ENCODE assay signal across 8 cellular contexts in genomic region chr12:68331500-68331868, GRCh38. TPM values are rescaled to one million over a fixed set of nuclear protein-coding genes. Genes with fewer than 3 reads are reported as not detected.
DNase-seq lines count a peak whose midpoint lies in the region; ATAC-seq, FAIRE-seq and TF ChIP-seq lines count a peak whose summit lies in the region.

No MANE protein-coding gene starts in this region.

- H3K27ac ChIP-seq in HepG2 (ENCODE audit: extremely low read length, insufficient read depth, low read length) (peak overlapping the region; percentile 31), tibial artery (peak overlapping the region; percentile 53 to 73)

- no peak for TF ChIP-seq CTCF in HepG2 (CRISPR knock-in tag; IDR thresholded peaks at IDR 0.05)
- no peak for TF ChIP-seq CTCF in tibial artery (IDR thresholded peaks at IDR 0.05)
- no peak for TF ChIP-seq CTCF in GM10266 (IDR thresholded peaks at IDR 0.05; ENCODE audit: control insufficient read depth, insufficient read depth, low read depth, missing control alignments)

- peaks cover 0 to 6% of the 10 kb centered on the region in 2 donors for H3K36me3 Mint-ChIP-seq in activated naive CD4-positive, alpha-beta T cell treated with anti-CD3 and anti-CD28 coated beads, Interleukin-2, amount 50 U/mL, for 72 hours
- H3K36me3 Mint-ChIP-seq in activated naive CD4-positive, alpha-beta T cell treated with anti-CD3 and anti-CD28 coated beads, Interleukin-2, amount 50 U/mL, for 24 hours, result no peaks in the 10 kb centered on the region

- H3K4me1 Mint-ChIP-seq in activated naive CD4-positive, alpha-beta T cell treated with anti-CD3 and anti-CD28 coated beads, Interleukin-2, amount 50 U/mL, for 24 hours, result peaks cover 51% of the 10 kb centered on the region

- no peak for TF ChIP-seq POLR2A in HepG2 (IDR thresholded peaks at IDR 0.05; ENCODE audit: insufficient read depth in 1 of 2, low read depth in 2 of 2, low read length in 2 of 2)

- H3K36me3 ChIP-seq in HepG2 (replicated peaks in 1 of 2; ENCODE audit: control insufficient read depth in 1 of 2, insufficient read depth in 2 of 2, low read length in 2 of 2) (peaks cover 0 to 3% of the 10 kb centered on the region in 2 experiments; a peak in 1 of 5 replicates), tibial artery (peaks cover 0 to 9% (median 3%) of the 10 kb centered on the region in 3 donors)

- no peaks in the 10 kb centered on the region for H3K9me3 Mint-ChIP-seq in activated naive CD4-positive, alpha-beta T cell treated with anti-CD3 and anti-CD28 coated beads, Interleukin-2, amount 50 U/mL, for 72 hours
- no peaks in the 10 kb centered on the region for H3K9me3 Mint-ChIP-seq in activated naive CD4-positive, alpha-beta T cell treated with anti-CD3 and anti-CD28 coated beads, Interleukin-2, amount 50 U/mL, for 24 hours

- no peak for TF ChIP-seq RAD21 in HepG2 (CRISPR knock-in tag; IDR thresholded peaks at IDR 0.05)

- peak overlapping the region in 1 of 2 donors; percentile 91 for H3K27ac Mint-ChIP-seq in activated naive CD4-positive, alpha-beta T cell treated with anti-CD3 and anti-CD28 coated beads, Interleukin-2, amount 50 U/mL, for 72 hours
- peak overlapping the region; percentile 43 for H3K27ac Mint-ChIP-seq in activated naive CD4-positive, alpha-beta T cell treated with anti-CD3 and anti-CD28 coated beads, Interleukin-2, amount 50 U/mL, for 24 hours

- 7% methylated on average over 9 of the region's 9 CpGs for whole genome bisulfite sequencing in HepG2 (ENCODE audit: low lambda C conversion rate)

- H3K27me3 ChIP-seq in HepG2 (ENCODE audit: control insufficient read depth in 1 of 2, insufficient read depth in 2 of 2, low read length in 2 of 2), result no peaks in the 10 kb centered on the region; a peak in 1 of 5 replicates
- H3K27me3 ChIP-seq in tibial artery, result no peaks in the 10 kb centered on the region

- H3K9me3 ChIP-seq in HepG2 (ENCODE audit: low read length) (no peaks in the 10 kb centered on the region), tibial artery (no peaks in the 10 kb centered on the region)

- H3K9ac ChIP-seq in HepG2 (ENCODE audit: insufficient read depth, low read depth, low read length), result peak overlapping the region; percentile 68

- CTCF ChIA-PET in HepG2 (lab: Yijun Ruan, JAX; ENCODE audit: low intra/inter-chr PET ratio, low total read pairs), result no interaction called here

- peak overlapping the region; percentile 91 for H3K4me3 Mint-ChIP-seq in activated naive CD4-positive, alpha-beta T cell treated with anti-CD3 and anti-CD28 coated beads, Interleukin-2, amount 50 U/mL, for 24 hours

- BruUV-seq in HepG2 (replicated peaks; lab: Mats Ljungman, UMichigan), result no TSS peak

- DNase-seq in activated naive CD4-positive, alpha-beta T cell treated with Interleukin-2 at 50 U/mL for 16 hours, result peak; percentile 21
- no peak for DNase-seq in activated naive CD4-positive, alpha-beta T cell treated with anti-CD3 and anti-CD28 coated beads, Interleukin-2, amount 50 U/mL, for 72 hours (ENCODE audit: low spot score in 2 of 2)
- DNase-seq in HepG2 (ENCODE audit: low spot score) (no peak), tibial artery (no peak), GM10266 (ENCODE audit: extremely low spot score) (no peak), DMS114 treated with DMSO at 0.1 percent for 48 hours (lab: John Stamatoyannopoulos, UW; ENCODE audit: unreplicated experiment) (no peak), hypothalamus (lab: John Stamatoyannopoulos, UW) (no peak)

- peak overlapping the region; percentile 71 to 81 (median 78) for H3K4me3 ChIP-seq in HepG2 (replicated peaks in 1 of 3; ENCODE audit: insufficient read depth in 1 of 3, low read depth in 2 of 3, low read length in 3 of 3)
- peak overlapping the region; percentile 77 to 85 for H3K4me3 ChIP-seq in tibial artery

- no peak for TF ChIP-seq EP300 in HepG2 (IDR thresholded peaks at IDR 0.05; ENCODE audit: low read depth in 2 of 2, low read length in 2 of 2)
- no peak for TF ChIP-seq EP300 in HepG2 (CRISPR knock-in tag; IDR thresholded peaks at IDR 0.05; ENCODE audit: borderline replicate concordance)

- no peak for FAIRE-seq in HepG2 (lab: Jason Lieb, UNC)

- peaks cover 37% of the 10 kb centered on the region for H3K4me1 ChIP-seq in HepG2 (ENCODE audit: insufficient read depth, low read length)
- peaks cover 0 to 14% (median 5%) of the 10 kb centered on the region in 4 donors for H3K4me1 ChIP-seq in tibial artery

- POLR2A ChIA-PET in HepG2 (lab: Yijun Ruan, JAX), result interaction anchor here (1.0 to 1.6 kb wide), 5 partner anchors 11 to 1063 kb away, joined by 3 to 12 read pairs (median 3); partner anchors contain the start of genes CAND1 and MDM2

- no peaks in the 10 kb centered on the region for H3K79me2 ChIP-seq in HepG2 (ENCODE audit: insufficient read depth, low read length)

- in situ Hi-C loops in HepG2 (cut with HindIII; ENCODE audit: extremely low pct_ligation_motif_present, low pct_unique_long_range_greater_than_20kb), result no loop called here

- no peaks in the 10 kb centered on the region for H4K20me1 ChIP-seq in HepG2 (ENCODE audit: insufficient read depth, low read length)

- ATAC-seq in activated naive CD4-positive, alpha-beta T cell treated with anti-CD3 and anti-CD28 coated beads, Interleukin-2, amount 50 U/mL, for 72 hours, result no peak
- ATAC-seq in HepG2, result peak; percentile 54

- peak overlapping the region; percentile 84 for H2AFZ ChIP-seq in HepG2 (ENCODE audit: low read length)

- no peaks in the 10 kb centered on the region for H3K27me3 Mint-ChIP-seq in activated naive CD4-positive, alpha-beta T cell treated with anti-CD3 and anti-CD28 coated beads, Interleukin-2, amount 50 U/mL, for 24 hours

- intact Hi-C loops in HepG2 (cut with micrococcal nuclease; ENCODE audit: unreplicated experiment), result loop anchor here (10.0 kb wide), 1 partner anchor 333 kb away; no protein-coding TSS in a partner anchor
- intact Hi-C loops in tibial artery (cut with DNase I; ENCODE audit: low total_unique reads), result no loop called here

- peak overlapping the region; percentile 89 for H3K4me2 ChIP-seq in HepG2 (ENCODE audit: low read depth, low read length)

TF ChIP-seq in HepG2, 621 proteins besides CTCF, POLR2A, EP300 and RAD21:
- TF ChIP-seq TFAP4 (IDR thresholded peaks at IDR 0.05; ENCODE audit: borderline replicate concordance, low read depth) (0 out of 2 replicates have a peak, but pooled peaks have one; percentile 17), MAZ (IDR thresholded peaks at IDR 0.05; ENCODE audit: borderline replicate concordance, low read depth, low read length) (no peak), MAZ (CRISPR knock-in tag; IDR thresholded peaks at IDR 0.05; ENCODE audit: low read depth) (0 out of 2 replicates have a peak, but pooled peaks have one; percentile 9), SMC3 (IDR thresholded peaks at IDR 0.05; ENCODE audit: low read length) (no peak)

RNA-seq across cellular contexts. Expression of gene MDM1, which starts 0.7 kb away (rescaled TPM):
- total RNA-seq in activated naive CD4-positive, alpha-beta T cell treated with anti-CD3 and anti-CD28 coated beads, Interleukin-2, amount 50 U/mL, for 72 hours, result 10 to 100 TPM; 20.7 to 38.3 TPM
- total RNA-seq in HepG2 (2016; rRNA removed; fragmentation: Illumina TruSeq; extraction: Trizol), result 13.0 and 15.2 TPM in 2 replicates
- 3.3 and 3.6 TPM in 2 replicates for total RNA-seq in HepG2 (2016; cell fraction: cytosol; rRNA removed; fragmentation: Illumina TruSeq; extraction: Trizol; ENCODE audit: low read depth)
- 14.5 and 16.2 TPM in 2 replicates for total RNA-seq in HepG2 (2016; cell fraction: insoluble cytoplasmic fraction; rRNA removed; fragmentation: Illumina TruSeq; extraction: Trizol)
- 3.5 and 4.6 TPM in 2 replicates for total RNA-seq in HepG2 (2016; cell fraction: membrane; rRNA removed; fragmentation: Illumina TruSeq; extraction: Trizol)
- total RNA-seq in HepG2 (2016; cell fraction: nucleus; rRNA removed; fragmentation: Illumina TruSeq; extraction: Trizol), result 31.5 and 36.8 TPM in 2 replicates
- 3.6 and 4.6 TPM in 2 replicates for polyA plus RNA-seq in HepG2 (2011; rRNA removed)
- 1.0 and 1.5 TPM in 2 replicates for polyA plus RNA-seq in HepG2 (2011; cell fraction: cytosol; rRNA removed)
- polyA plus RNA-seq in HepG2 (2011; cell fraction: nucleus; rRNA removed), result 7.7 and 9.1 TPM in 2 replicates
- 3.2 and 5.0 TPM in 2 replicates for polyA plus RNA-seq in HepG2 (2012)
- 0.46 and 0.75 TPM in 2 replicates for polyA plus RNA-seq in HepG2 (2016; cell fraction: cytosol; fragmentation: Illumina TruSeq; extraction: Trizol; ENCODE audit: low read depth)
- 8.5 and 11.4 TPM in 2 replicates for polyA plus RNA-seq in HepG2 (2016; cell fraction: insoluble cytoplasmic fraction; fragmentation: Illumina TruSeq; extraction: Trizol; ENCODE audit: low read depth)
- polyA plus RNA-seq in HepG2 (2016; cell fraction: membrane; fragmentation: Illumina TruSeq; extraction: Trizol; ENCODE audit: low read depth), result 2.0 and 2.5 TPM in 2 replicates
- 34.8 and 39.2 TPM in 2 replicates for polyA plus RNA-seq in HepG2 (2016; cell fraction: nucleus; fragmentation: Illumina TruSeq; extraction: Trizol; ENCODE audit: insufficient read depth, low read depth)
- 0.56 and 3.5 TPM in 2 replicates for polyA minus RNA-seq in HepG2 (2011; rRNA and poly(A)+ RNA removed; ENCODE audit: low replicate concordance)
- polyA minus RNA-seq in HepG2 (2011; cell fraction: cytosol; rRNA and poly(A)+ RNA removed), result 0.99 and 3.7 TPM in 2 replicates
- 17.5 and 21.4 TPM in 2 replicates for polyA minus RNA-seq in HepG2 (2011; cell fraction: nucleus; rRNA and poly(A)+ RNA removed)
